ENCODE assay signal across 15 cellular contexts in genomic region chr16:49838639-49839461, GRCh38. TPM values are rescaled to one million over a fixed set of nuclear protein-coding genes. Genes with fewer than 3 reads are reported as not detected.
DNase-seq lines count a peak whose midpoint lies in the region; ATAC-seq and TF ChIP-seq lines count a peak whose summit lies in the region.
"Had no signal": no experiment of that assay in that cellular context is flagged by ENCODE, and none has a peak within 500 bp of the region (broad histone marks: within the 10 kb centered on the region; RNA-seq: fewer than 3 reads in every experiment).

No MANE protein-coding gene starts in this region.

- BruUV-seq in A673 (replicated peaks; lab: Mats Ljungman, UMichigan): no TSS peak

- H3K4me3 ChIP-seq in A673 (ENCODE audit: low read depth, low read length, poor library complexity, severe bottlenecking) (peak overlapping the region; percentile 28), SK-N-MC (peak overlapping the region; percentile 51)

- POLR2A ChIA-PET in A673 (lab: Charles Lee; ENCODE audit: low non-redundant PET): no interaction called here

- no peak overlapping the region for H3K4me3 Mint-ChIP-seq in nephron progenitor cell

- peaks cover 37% of the 10 kb centered on the region for H3K4me1 ChIP-seq in A673 (ENCODE audit: insufficient read depth, low read length, poor library complexity, severe bottlenecking)

- peak overlapping the region; percentile 41 for H3K9ac ChIP-seq in SK-N-MC (ENCODE audit: insufficient read length)

- no peaks in the 10 kb centered on the region for H3K36me3 Mint-ChIP-seq in nephron progenitor cell (ENCODE audit: low read depth)

- H3K36me3 ChIP-seq in A673 (ENCODE audit: insufficient read depth, low read length, poor library complexity, severe bottlenecking): no peaks in the 10 kb centered on the region
- H3K36me3 ChIP-seq in SK-N-MC (ENCODE audit: insufficient read depth, low read length): no peaks in the 10 kb centered on the region

- no peak overlapping the region for H3K27ac ChIP-seq in A673 (ENCODE audit: low read depth, low read length, poor library complexity, severe bottlenecking)
- H3K27ac ChIP-seq in SK-N-MC: peak overlapping the region; percentile 91

- TF ChIP-seq CTCF in A673 (conservative IDR thresholded peaks at IDR 0.05; ENCODE audit: low read depth, low read length): no peak
- no peak for TF ChIP-seq CTCF in nephron progenitor cell (IDR thresholded peaks at IDR 0.05)

- peaks cover 10% of the 10 kb centered on the region for H3K27me3 Mint-ChIP-seq in nephron progenitor cell (ENCODE audit: low read depth, poor library complexity)

- ATAC-seq in left cardiac atrium: peak; percentile 13 to 17

- peaks cover 78% of the 10 kb centered on the region for H3K4me1 Mint-ChIP-seq in nephron progenitor cell

- DNase-seq in A673 (ENCODE audit: low spot score) (peak; percentile 61), SK-N-MC (ENCODE audit: low read depth, low spot score) (no peak), left cardiac atrium (peak; percentile 43), nephron progenitor cell (peak; percentile 65), NCI-H2081 treated with DMSO at 0.1 percent for 48 hours (lab: John Stamatoyannopoulos, UW) (no peak), putamen (ENCODE audit: low spot score) (no peak), glomerular visceral epithelial cell (ENCODE audit: extremely low spot score) (no peak)
- DNase-seq in stimulated activated CD8-positive, alpha-beta memory T cell treated with anti-CD3 and anti-CD28 coated beads, Interleukin-4, amount 100 ng/mL, for 48 hours: no peak
- DNase-seq: activated CD8-positive, alpha-beta memory T cell treated with anti-CD3 and anti-CD28 coated beads for 24 hours; activated naive CD4-positive, alpha-beta T cell treated with anti-CD3 and anti-CD28 coated beads, Interleukin-2, amount 50 U/mL, for 16 hours; cortex of kidney; DND-41; KBM-7; midbrain; RPMI8226 had no signal

- no peak overlapping the region for H3K27ac Mint-ChIP-seq in nephron progenitor cell

- no peaks in the 10 kb centered on the region for H3K27me3 ChIP-seq in A673 (replicated peaks; ENCODE audit: insufficient read depth, low read depth, low read length, poor library complexity)

- no peaks in the 10 kb centered on the region for H3K9me3 Mint-ChIP-seq in nephron progenitor cell

- CTCF ChIA-PET in A673 (lab: Charles Lee): no interaction called here

- no peaks in the 10 kb centered on the region for H3K9me3 ChIP-seq in A673 (ENCODE audit: low read depth, low read length, poor library complexity, severe bottlenecking)
- H3K9me3 ChIP-seq in SK-N-MC (ENCODE audit: low read depth, low read length): no peaks in the 10 kb centered on the region

- intact Hi-C loops in A673 (cut with micrococcal nuclease; ENCODE audit: unreplicated experiment) (no loop called here), left cardiac atrium (cut with DNase I) (no loop called here)

RNA-seq across cellular contexts. Expression of gene ZNF423, which starts 17.1 kb away (rescaled TPM):
- total RNA-seq in A673 (2021) (11.1 and 12.5 TPM in 2 replicates), left cardiac atrium (10 to 100 TPM; 11.1 to 13.8 TPM)

Comparison
In these comparisons a context has a peak if more than half of its experiments do, and no peak if none do; other contexts are left out.
1. DNase-seq: peak in A673 (single experiment), left cardiac atrium (single experiment) and nephron progenitor cell (single experiment); none in SK-N-MC (single experiment), NCI-H2081 treated with DMSO at 0.1 percent for 48 hours (single experiment), putamen (single experiment), glomerular visceral epithelial cell (single experiment) and stimulated activated CD8-positive, alpha-beta memory T cell treated with anti-CD3 and anti-CD28 coated beads, Interleukin-4, amount 100 ng/mL, for 48 hours (single experiment).